9 cellular contexts compared by ENCODE assay signal in the genomic region with DNA sequence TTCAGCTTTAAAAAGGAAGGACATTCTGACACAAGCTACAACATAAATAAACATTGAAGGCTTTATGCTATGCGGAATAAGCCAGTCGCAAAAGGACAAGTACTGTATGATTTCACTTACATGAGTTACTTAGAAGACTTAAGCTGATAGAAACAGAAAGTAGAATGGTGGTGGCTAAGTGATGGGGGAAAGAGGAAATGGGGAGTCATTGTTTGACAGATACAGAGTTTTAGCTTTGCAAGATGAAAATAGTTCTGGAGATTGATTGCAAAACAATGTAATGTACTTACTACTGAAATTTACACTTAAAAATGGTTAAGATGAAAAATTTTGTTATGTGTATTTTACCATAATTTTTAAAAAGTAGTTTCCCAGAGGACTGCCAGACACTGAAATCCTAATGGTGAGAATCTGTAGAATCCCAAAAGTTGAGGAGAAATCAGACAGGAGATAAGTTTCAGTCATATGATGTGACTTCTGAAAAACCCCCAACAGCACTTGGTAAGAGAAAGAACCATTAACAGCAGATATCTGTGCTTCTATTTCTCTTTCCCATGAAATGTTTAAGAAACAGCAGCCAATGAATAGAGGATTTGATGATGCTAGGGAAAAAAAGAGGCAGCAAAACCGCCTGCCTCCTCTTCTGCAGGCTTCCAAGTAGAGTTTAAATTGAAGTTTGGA. TPM values are rescaled to one million over a fixed set of nuclear protein-coding genes. Genes with fewer than 3 reads are reported as not detected.
A peak's percentile ranks its signal among the peaks of the same experiment; 100 is the strongest.
DNase-seq lines count a peak whose midpoint lies in the region; ATAC-seq and TF ChIP-seq lines count a peak whose summit lies in the region.
"Had no signal": no experiment of that assay in that cellular context is flagged by ENCODE, and none has a peak within 500 bp of the region (broad histone marks: within the 10 kb centered on the region; RNA-seq: fewer than 3 reads in every experiment).

No MANE protein-coding gene starts in this region.

- intact Hi-C loops in A673 (cut with micrococcal nuclease; ENCODE audit: unreplicated experiment), result no loop called here

- no peaks in the 10 kb centered on the region for H3K9me3 ChIP-seq in A673 (ENCODE audit: low read depth, low read length, poor library complexity, severe bottlenecking)

- ATAC-seq in GM18517 (IDR thresholded peaks at IDR 0.05; ENCODE audit: unreplicated experiment) (peak; percentile 98), GM21528 (IDR thresholded peaks at IDR 0.05; ENCODE audit: low FRiP score, unreplicated experiment) (peak; percentile 94), HG03469 (IDR thresholded peaks at IDR 0.05; ENCODE audit: unreplicated experiment) (peak; percentile 83)

- no peaks in the 10 kb centered on the region for H3K36me3 ChIP-seq in A673 (ENCODE audit: insufficient read depth, low read length, poor library complexity, severe bottlenecking)

- H3K4me1 ChIP-seq in A673 (ENCODE audit: insufficient read depth, low read length, poor library complexity, severe bottlenecking), result peaks cover 10% of the 10 kb centered on the region

- CTCF ChIA-PET in A673 (lab: Charles Lee), result no interaction called here

- BruUV-seq in A673 (replicated peaks; lab: Mats Ljungman, UMichigan), result no TSS peak

- POLR2A ChIA-PET in A673 (lab: Charles Lee; ENCODE audit: low non-redundant PET), result no interaction called here

- DNase-seq in germinal center (ENCODE audit: low spot score) (peak; percentile 7), NCI-H1048 (lab: John Stamatoyannopoulos, UW) (no peak), A673 (ENCODE audit: low spot score) (no peak)
- no peak for DNase-seq in stimulated activated CD4-positive, alpha-beta T cell treated with anti-CD3 and anti-CD28 coated beads, Interleukin-4, amount 100 ng/mL, for 24 hours
- no peak for DNase-seq in effector CD4-positive, alpha-beta T cell

- H3K27me3 ChIP-seq in A673 (replicated peaks; ENCODE audit: insufficient read depth, low read depth, low read length, poor library complexity), result peaks cover 50% of the 10 kb centered on the region

- no peak overlapping the region for H3K4me3 ChIP-seq in A673 (ENCODE audit: low read depth, low read length, poor library complexity, severe bottlenecking)

- H3K27ac ChIP-seq in A673 (ENCODE audit: low read depth, low read length, poor library complexity, severe bottlenecking), result no peak overlapping the region

- TF ChIP-seq CTCF in A673 (conservative IDR thresholded peaks at IDR 0.05; ENCODE audit: low read depth, low read length), result no peak

RNA-seq across cellular contexts. Expression of a gene that starts 16.6 kb away (rescaled TPM):
- total RNA-seq in A673 (2021), result not detected in 2 replicates
- total RNA-seq: RPMI7951 had no signal

RNA-seq across cellular contexts. Expression of a gene that starts 22.5 kb away (rescaled TPM):
- not detected in 2 replicates for total RNA-seq in A673 (2021)
- total RNA-seq: RPMI7951 had no signal

RNA-seq across cellular contexts. Expression of a gene that starts 50.2 kb away (rescaled TPM):
- total RNA-seq in A673 (2021), result not detected in 2 replicates
- total RNA-seq: RPMI7951 had no signal
